8 cellular contexts compared by ENCODE assay signal in genomic region chr1:39105841-39106765, GRCh38.
DNase-seq lines count a peak whose midpoint lies in the region; ATAC-seq and TF ChIP-seq lines count a peak whose summit lies in the region.

No MANE protein-coding gene starts in this region.

- H3K9me3 ChIP-seq in PC-9 (ENCODE audit: insufficient read depth, low read depth) (no peaks in the 10 kb centered on the region), adipocyte (ENCODE audit: control insufficient read depth, low read length) (no peaks in the 10 kb centered on the region)

- H3K79me2 ChIP-seq in PC-9 (ENCODE audit: low read depth): peaks cover 53% of the 10 kb centered on the region

- H3K4me2 ChIP-seq in PC-9: peak overlapping the region; percentile 94

- peak; percentile 21 for ATAC-seq in HG02610 (IDR thresholded peaks at IDR 0.05; ENCODE audit: unreplicated experiment)
- no peak for ATAC-seq in GM21447 (IDR thresholded peaks at IDR 0.05; ENCODE audit: unreplicated experiment)

- TF ChIP-seq CTCF in GM10248 (IDR thresholded peaks at IDR 0.05; ENCODE audit: control extremely low read depth, extremely low read depth, low read depth, missing control alignments) (no peak), PC-9 (conservative IDR thresholded peaks at IDR 0.05) (no peak), retinal pigment epithelial cell (conservative IDR thresholded peaks at IDR 0.05; ENCODE audit: low read depth, low read length) (no peak)

- BruUV-seq in PC-9 (replicated peaks; lab: Mats Ljungman, UMichigan): TSS peak; percentile 32

- peak overlapping the region; percentile 88 for H3K9ac ChIP-seq in adipocyte (ENCODE audit: low read length)

- peak overlapping the region; percentile 30 for H3K27ac ChIP-seq in PC-9

- H3K4me3 ChIP-seq in PC-9 (peak overlapping the region; percentile 95), adipocyte (ENCODE audit: low read length) (peak overlapping the region; percentile 87), retinal pigment epithelial cell (ENCODE audit: low read length) (peak overlapping the region; percentile 75)

- H2AFZ ChIP-seq in PC-9: peak overlapping the region; percentile 77

- H3K27me3 ChIP-seq in PC-9 (ENCODE audit: insufficient read depth, low read depth) (no peaks in the 10 kb centered on the region), adipocyte (replicated peaks; ENCODE audit: control insufficient read depth, insufficient read depth, low read length) (no peaks in the 10 kb centered on the region)

- no peaks in the 10 kb centered on the region for H3K9me2 ChIP-seq in PC-9 (ENCODE audit: insufficient read depth)

- peak; percentile 41 for DNase-seq in GM10248 (ENCODE audit: extremely low spot score)
- DNase-seq in PC-9: no peak
- DNase-seq in adipocyte (ENCODE audit: low read depth): peak; percentile 66
- peak; percentile 39 for DNase-seq in hepatic stellate cell (ENCODE audit: low spot score)
- DNase-seq in retinal pigment epithelial cell (ENCODE audit: low read depth): no peak
- no peak for DNase-seq in NOMO-1 treated with dmso at 0.1 percent for 144 hours (lab: John Stamatoyannopoulos, UW; ENCODE audit: unreplicated experiment)

- CTCF ChIA-PET in GM10248 (lab: Yijun Ruan, JAX) (interaction anchor here (1.4 to 8.2 kb wide), 4 partner anchors 7 to 153 kb away, joined by 3 to 50 read pairs (median 16); no protein-coding TSS in a partner anchor), PC-9 (lab: Charles Lee) (interaction anchor here (1.4 kb wide), 2 partner anchors 86 to 87 kb away, joined by 5 to 6 read pairs; no protein-coding TSS in a partner anchor)

- H3K36me3 ChIP-seq in PC-9 (ENCODE audit: low read depth) (no peaks in the 10 kb centered on the region), adipocyte (ENCODE audit: control insufficient read depth, insufficient read depth, low read length, severe bottlenecking) (no peaks in the 10 kb centered on the region)

- POLR2A ChIA-PET in GM10248 (lab: Yijun Ruan, JAX) (no interaction called here), PC-9 (lab: Charles Lee; ENCODE audit: unreplicated experiment) (interaction anchor here (0.6 to 0.7 kb wide), 3 partner anchors 21 to 471 kb away, joined by 3 to 6 read pairs (median 4); no protein-coding TSS in a partner anchor)

- no peaks in the 10 kb centered on the region for H4K20me1 ChIP-seq in PC-9 (ENCODE audit: insufficient read depth)

- intact Hi-C loops in PC-9 (cut with micrococcal nuclease; ENCODE audit: unreplicated experiment): loop anchor here (1.0 kb wide), 1 partner anchor 11 kb away; no protein-coding TSS in a partner anchor

- H3F3A ChIP-seq in PC-9 (ENCODE audit: insufficient read depth, low read depth): peaks cover 34% of the 10 kb centered on the region

- peaks cover 66% of the 10 kb centered on the region for H3K4me1 ChIP-seq in PC-9 (replicated peaks; ENCODE audit: insufficient read depth)
- peaks cover 74% of the 10 kb centered on the region for H3K4me1 ChIP-seq in adipocyte (ENCODE audit: control insufficient read depth, insufficient read depth, low read length)

Comparison
In these comparisons a context has a peak if more than half of its experiments do, and no peak if none do; other contexts are left out.
1. DNase-seq: peak in GM10248 (single experiment), adipocyte (single experiment) and hepatic stellate cell (single experiment); none in PC-9 (0 of 2), retinal pigment epithelial cell (single experiment) and NOMO-1 treated with dmso at 0.1 percent for 144 hours (single experiment).
2. Peak in every context shown above with its lines, with median percentiles within 50 percentile points of each other: H3K4me3 ChIP-seq.